8 cellular contexts compared by ENCODE assay signal in genomic region chr17:81043725-81044427, GRCh38. TPM values are rescaled to one million over a fixed set of nuclear protein-coding genes. Genes with fewer than 3 reads are reported as not detected.
DNase-seq lines count a peak whose midpoint lies in the region; ATAC-seq, FAIRE-seq and TF ChIP-seq lines count a peak whose summit lies in the region.

No MANE protein-coding gene starts in this region.

- H3K4me3 Mint-ChIP-seq in nephron progenitor cell = peak overlapping the region; percentile 18

- TF ChIP-seq EP300 in A549 (IDR thresholded peaks at IDR 0.05) = no peak
- TF ChIP-seq EP300 in esophagus muscularis mucosa (IDR thresholded peaks at IDR 0.05) = no peak

- H3K4me2 ChIP-seq in A549 = peak overlapping the region; percentile 28; the same call in 2 of the 3 replicates

- H3K36me3 Mint-ChIP-seq in nephron progenitor cell (ENCODE audit: low read depth) = no peaks in the 10 kb centered on the region

- intact Hi-C loops in esophagus muscularis mucosa (cut with DNase I) = no loop called here

- peaks cover 71% of the 10 kb centered on the region for H3K4me1 Mint-ChIP-seq in nephron progenitor cell

- TF ChIP-seq CTCF in A549 (IDR thresholded peaks at IDR 0.05) = no peak
- no peak for TF ChIP-seq CTCF in esophagus muscularis mucosa (IDR thresholded peaks at IDR 0.05)
- TF ChIP-seq CTCF in nephron progenitor cell (IDR thresholded peaks at IDR 0.05) = no peak

- H3K9me3 ChIP-seq in A549 (no peaks in the 10 kb centered on the region), esophagus muscularis mucosa (no peaks in the 10 kb centered on the region)

- TF ChIP-seq POLR2A in A549 (IDR thresholded peaks at IDR 0.05; ENCODE audit: low read length) (no peak), esophagus muscularis mucosa (IDR thresholded peaks at IDR 0.05; ENCODE audit: low read depth) (no peak)

- no peak for FAIRE-seq in A549 (lab: Jason Lieb, UNC)

- H3K27me3 Mint-ChIP-seq in nephron progenitor cell (ENCODE audit: low read depth, poor library complexity) = no peaks in the 10 kb centered on the region

- no peaks in the 10 kb centered on the region for H3K9me3 Mint-ChIP-seq in nephron progenitor cell

- 76% methylated on average over 31 of the region's 38 CpGs for whole genome bisulfite sequencing in A549 (ENCODE audit: missing lambda C conversion rate)
- WGBS in esophagus muscularis mucosa = 81% methylated on average over 34 of the region's 38 CpGs

- H3K27ac ChIP-seq in A549 = peak overlapping the region; percentile 16 to 62; a peak in 4 of 6 replicates
- H3K27ac ChIP-seq in esophagus muscularis mucosa (replicated peaks in 1 of 4) = peak overlapping the region; percentile 72 to 86 (median 80)

- no peaks in the 10 kb centered on the region for H3K27me3 ChIP-seq in esophagus muscularis mucosa

- no peaks in the 10 kb centered on the region for H3K36me3 ChIP-seq in esophagus muscularis mucosa

- no peak for TF ChIP-seq RAD21 in A549 (conservative IDR thresholded peaks at IDR 0.05 in 1 of 2, IDR thresholded peaks at IDR 0.05 in 1 of 2)

- peak overlapping the region; percentile 90 for H3K27ac Mint-ChIP-seq in nephron progenitor cell

- DNase-seq in A549 (ENCODE audit: low read depth in 1 of 2, low spot score in 1 of 2) (peak; percentile 50 to 61), RPMI7951 (ENCODE audit: low read depth) (peak; percentile 73), esophagus muscularis mucosa (ENCODE audit: extremely low spot score) (no peak), nephron progenitor cell (peak; percentile 61), NCI-H524 (lab: John Stamatoyannopoulos, UW) (no peak)
- no peak for DNase-seq in activated CD4-positive, alpha-beta T cell treated with anti-CD3 and anti-CD28 coated beads, Interleukin-2, amount 50 U/mL, for 48 hours
- no peak for DNase-seq in activated CD4-positive, CD25-positive, alpha-beta regulatory T cell (lab: John Stamatoyannopoulos, UW)

- POLR2A ChIA-PET in A549 (lab: Yijun Ruan, JAX) = interaction anchor here (1.0 kb wide), 1 partner anchor 9 kb away, joined by 4 read pairs; the partner anchor contains the start of gene BAIAP2

- no peak overlapping the region for H3K4me3 ChIP-seq in A549
- peak overlapping the region in 3 of 4 donors; percentile 14 to 39 (median 18) for H3K4me3 ChIP-seq in esophagus muscularis mucosa

- CTCF ChIA-PET in A549 (lab: Yijun Ruan, JAX) = interaction anchor here (1.5 to 37.9 kb wide), 5 partner anchors 8 to 54 kb away, joined by 3 to 880 read pairs (median 6); partner anchors contain the start of gene BAIAP2

- peak; percentile 14 to 57; a peak in 4 of 6 replicates for ATAC-seq in A549
- ATAC-seq in HG03045 (IDR thresholded peaks at IDR 0.05; ENCODE audit: unreplicated experiment) = no peak

- peaks cover 49% of the 10 kb centered on the region for H3K4me1 ChIP-seq in A549
- peaks cover 78 to 100% (median 98%) of the 10 kb centered on the region in 4 donors for H3K4me1 ChIP-seq in esophagus muscularis mucosa

TF ChIP-seq in A549, 52 proteins besides CTCF, POLR2A, EP300 and RAD21:
- TF ChIP-seq FOXS1 (CRISPR knock-in tag; IDR thresholded peaks at IDR 0.05) (no peak), MYC (IDR thresholded peaks at IDR 0.05; ENCODE audit: borderline replicate concordance, low read length) (no peak), HEYL (CRISPR knock-in tag; IDR thresholded peaks at IDR 0.05) (no peak), POLR2AphosphoS2 (conservative IDR thresholded peaks at IDR 0.05; ENCODE audit: low read length) (no peak)
TF ChIP-seq in A549: peak in this region for 0.

RNA-seq across cellular contexts. Expression of gene BAIAP2, which starts 8.9 kb away (rescaled TPM):
- 7.1 and 8.6 TPM in 2 replicates for polyA plus RNA-seq in A549 (2011; rRNA removed)
- 15.7 and 21.3 TPM in 2 replicates for polyA plus RNA-seq in A549 (2012; cell fraction: cytosol; rRNA removed)
- 44.2 and 62.0 TPM in 2 replicates for polyA plus RNA-seq in A549 (2012; cell fraction: nucleus; rRNA removed)
- polyA plus RNA-seq in A549 (2017; fragmentation: RNase III; extraction: RNeasy Plus Mini Kit Qiagen cat#74134 plus additional on column Dnase treatment) = 23.9 to 30.4 TPM (median 27.5 TPM) in 3 replicates
- polyA minus RNA-seq in A549 (2011; rRNA and poly(A)+ RNA removed) = 9.4 and 10.6 TPM in 2 replicates
- 9.7 and 12.6 TPM in 2 replicates for total RNA-seq in RPMI7951 (2014; rRNA removed; shearing (Covaris generic))
- total RNA-seq in esophagus muscularis mucosa = 10 to 100 TPM; 31.1 to 54.5 (median 36.7) TPM

RNA-seq across cellular contexts. Expression of gene CHMP6, which starts 52.2 kb away (rescaled TPM):
- 17.8 and 28.9 TPM in 2 replicates for polyA plus RNA-seq in A549 (2011; rRNA removed)
- 36.9 and 47.2 TPM in 2 replicates for polyA plus RNA-seq in A549 (2012; cell fraction: cytosol; rRNA removed)
- 34.1 and 42.1 TPM in 2 replicates for polyA plus RNA-seq in A549 (2012; cell fraction: nucleus; rRNA removed)
- 26.6 to 32.7 TPM (median 30.8 TPM) in 3 replicates for polyA plus RNA-seq in A549 (2017; fragmentation: RNase III; extraction: RNeasy Plus Mini Kit Qiagen cat#74134 plus additional on column Dnase treatment)
- 9.5 and 11.2 TPM in 2 replicates for polyA minus RNA-seq in A549 (2011; rRNA and poly(A)+ RNA removed)
- total RNA-seq in RPMI7951 (2014; rRNA removed; shearing (Covaris generic)) = 6.6 and 10.5 TPM in 2 replicates
- 10 to 100 TPM; 17.6 to 29.2 (median 25.8) TPM for total RNA-seq in esophagus muscularis mucosa

Comparison
In these comparisons a context has a peak if more than half of its experiments do, and no peak if none do; other contexts are left out.
1. DNase-seq: peak in A549 (2 of 2), RPMI7951 (single experiment) and nephron progenitor cell (single experiment); none in esophagus muscularis mucosa (single experiment), activated CD4-positive, alpha-beta T cell treated with anti-CD3 and anti-CD28 coated beads, Interleukin-2, amount 50 U/mL, for 48 hours (0 of 2), NCI-H524 (0 of 2) and activated CD4-positive, CD25-positive, alpha-beta regulatory T cell (0 of 4).